ENCODE assay signal across 34 cellular contexts in the genomic region with DNA sequence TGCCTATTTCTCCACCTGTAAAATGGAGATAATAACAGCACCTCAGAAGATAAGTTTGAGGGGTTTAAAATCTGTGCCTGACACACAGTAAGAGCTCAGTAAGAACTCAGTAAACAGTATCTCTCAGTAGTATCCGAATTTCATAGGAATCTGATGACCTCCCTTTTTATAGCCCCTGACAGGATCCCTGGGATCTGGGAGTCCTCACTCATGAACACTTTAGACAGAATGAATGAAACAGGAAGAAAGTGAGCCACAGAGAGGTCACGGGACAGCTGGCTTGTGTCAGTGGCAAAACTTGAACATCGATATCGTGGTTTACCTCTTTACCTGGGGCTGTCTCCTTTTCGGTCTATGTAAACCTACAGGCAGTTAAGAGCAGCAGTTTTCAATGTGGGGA. TPM values are rescaled to one million over a fixed set of nuclear protein-coding genes. Genes with fewer than 3 reads are reported as not detected.
"Had no signal": no experiment of that assay in that cellular context is flagged by ENCODE, and none has a peak within 500 bp of the region (broad histone marks: within the 10 kb centered on the region; RNA-seq: fewer than 3 reads in every experiment).

No MANE protein-coding gene starts in this region.

- H3K4me3 ChIP-seq: colonic mucosa, esophagus squamous epithelium, gastrocnemius medialis, heart right ventricle, left ventricle myocardium inferior, lower lobe of right lung, mucosa of descending colon had no signal

- H3K27me3 Mint-ChIP-seq: effector memory CD8-positive, alpha-beta T cell had no signal

- H3K36me3 ChIP-seq: colonic mucosa, esophagus squamous epithelium, gastrocnemius medialis, heart right ventricle, lower lobe of right lung had no signal

- H3K27me3 ChIP-seq: colonic mucosa, esophagus squamous epithelium, gastrocnemius medialis had no signal

- H3K9me3 ChIP-seq: colonic mucosa, esophagus squamous epithelium, gastrocnemius medialis, left ventricle myocardium inferior, lower lobe of right lung, mucosa of descending colon had no signal

- H3K4me1 Mint-ChIP-seq: immature natural killer cell had no signal

- DNase-seq: colonic mucosa; cortex of kidney; effector CD8-positive, alpha-beta T cell; effector memory CD8-positive, alpha-beta T cell; endodermal cell; erythroblast; esophagus squamous epithelium; foreskin fibroblast; foreskin melanocyte; gastrocnemius medialis; glutamatergic neuron; head of caudate nucleus; heart right ventricle; hypothalamus; immature natural killer cell; islet precursor cell; kidney; kidney glomerular epithelial cell; left colon; left ventricle myocardium inferior; lower lobe of right lung; mesenchymal stem cell; mucosa of descending colon had no signal

- H3K4me3 Mint-ChIP-seq: dendritic cell treated with granulocyte-macrophage colony-stimulating factor and Interleukin-4, amounts not matched to agents 40 ng/mL and 50 ng/mL, for 4 days; effector memory CD8-positive, alpha-beta T cell; endodermal cell; immature natural killer cell; mesothelial cell of epicardium had no signal

- H3K36me3 Mint-ChIP-seq: immature natural killer cell had no signal

- H3K27ac ChIP-seq: colonic mucosa, epithelial cell of prostate, esophagus squamous epithelium, gastrocnemius medialis, heart right ventricle, left ventricle myocardium inferior, lower lobe of right lung had no signal

- H3K4me1 ChIP-seq: colonic mucosa, gastrocnemius medialis, lower lobe of right lung had no signal

- H3K27ac Mint-ChIP-seq: dendritic cell treated with granulocyte-macrophage colony-stimulating factor and Interleukin-4, amounts not matched to agents 40 ng/mL and 50 ng/mL, for 4 days; effector memory CD8-positive, alpha-beta T cell; endodermal cell; immature natural killer cell; mesothelial cell of epicardium had no signal

- H3K9me3 Mint-ChIP-seq: dendritic cell treated with granulocyte-macrophage colony-stimulating factor and Interleukin-4, amounts not matched to agents 40 ng/mL and 50 ng/mL, for 4 days; endodermal cell had no signal

RNA-seq across cellular contexts. Expression of a gene that starts 51.2 kb away (rescaled TPM):
- total RNA-seq: chondrocyte, colonic mucosa, dermis microvascular lymphatic vessel endothelial cell, endodermal cell, esophagus mucosa, esophagus squamous epithelium, gastrocnemius medialis, glomerular endothelial cell, heart right ventricle, kidney, left colon, left lobe of liver, left ventricle myocardium inferior, lower leg skin, lower lobe of right lung, lung microvascular endothelial cell, mesenteric fat pad, mesothelial cell of epicardium, mucosa of descending colon had no signal
- polyA plus RNA-seq: heart right ventricle, immature natural killer cell had no signal
